Comparison of ENCODE assay signal across 8 cellular contexts in the genomic region with DNA sequence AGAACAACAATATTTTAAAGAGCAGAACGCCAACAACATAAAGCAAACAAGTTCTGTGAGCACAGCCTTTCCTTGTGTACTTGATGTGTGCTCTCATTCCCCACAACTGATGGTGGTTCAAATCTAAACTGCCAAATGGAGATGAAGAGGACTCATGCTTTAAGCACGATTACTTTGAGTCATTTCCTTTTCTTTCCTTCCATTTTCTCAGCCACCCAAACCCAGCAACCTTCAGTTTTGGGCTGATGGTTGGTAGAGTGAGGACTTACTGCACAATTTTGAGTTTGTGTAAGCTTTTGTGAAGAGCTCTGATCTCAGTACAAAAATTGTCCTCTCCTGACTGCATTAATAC. TPM values are rescaled to one million over a fixed set of nuclear protein-coding genes. Genes with fewer than 3 reads are reported as not detected.
A peak's percentile ranks its signal among the peaks of the same experiment; 100 is the strongest.
DNase-seq lines count a peak whose midpoint lies in the region; TF ChIP-seq lines count a peak whose summit lies in the region.

No MANE protein-coding gene starts in this region.

- H3K9me3 Mint-ChIP-seq in type B pancreatic cell, result no peaks in the 10 kb centered on the region

- TF ChIP-seq EP300 in tibial nerve (IDR thresholded peaks at IDR 0.05), result no peak

- in situ Hi-C loops in GM18951 (cut with MboI; ENCODE audit: low sequenced_read_pairs, unreplicated experiment), result no loop called here

- no peak overlapping the region for H3K4me3 ChIP-seq in tibial nerve

- peak overlapping the region; percentile 93 for H3K4me3 Mint-ChIP-seq in type B pancreatic cell

- DNase-seq in foreskin melanocyte (peak; percentile 30), type B pancreatic cell (ENCODE audit: extremely low spot score, unreplicated experiment) (no peak), posterior vena cava (ENCODE audit: low spot score) (no peak), NCI-H1694 (lab: John Stamatoyannopoulos, UW) (no peak), tibial nerve (ENCODE audit: low spot score in 2 of 2) (no peak)

- H3K27ac ChIP-seq in 22Rv1, result peak overlapping the region; percentile 100
- peak overlapping the region; percentile 94 for H3K27ac ChIP-seq in VCaP
- H3K27ac ChIP-seq in tibial nerve, result peak overlapping the region in 1 of 4 donors; percentile 80

- H3K4me1 Mint-ChIP-seq in type B pancreatic cell (ENCODE audit: unreplicated experiment), result peaks cover 37% of the 10 kb centered on the region

- H3K27me3 Mint-ChIP-seq in type B pancreatic cell, result peaks cover 3% of the 10 kb centered on the region

- WGBS in tibial nerve, 2 donors, result 19 to 33% methylated on average over 2 of the region's 2 CpGs

- H3K27ac Mint-ChIP-seq in type B pancreatic cell, result peak overlapping the region; percentile 91

- peaks cover 4% of the 10 kb centered on the region for H3K36me3 Mint-ChIP-seq in type B pancreatic cell

- intact Hi-C loops in posterior vena cava (cut with DNase I), result no loop called here

- H3K36me3 ChIP-seq in tibial nerve, result no peaks in the 10 kb centered on the region

- H3K9me3 ChIP-seq in tibial nerve, result no peaks in the 10 kb centered on the region

- no peaks in the 10 kb centered on the region for H3K27me3 ChIP-seq in tibial nerve

- peaks cover 0 to 24% (median 18%) of the 10 kb centered on the region in 4 donors for H3K4me1 ChIP-seq in tibial nerve

- TF ChIP-seq POLR2A in GM18951 (IDR thresholded peaks at IDR 0.05; ENCODE audit: extremely low read depth, insufficient read depth, insufficient read length), result peak; percentile 43
- TF ChIP-seq POLR2A in tibial nerve (IDR thresholded peaks at IDR 0.05), result no peak

- TF ChIP-seq CTCF in 22Rv1 (IDR thresholded peaks at IDR 0.05), result no peak
- no peak for TF ChIP-seq CTCF in VCaP (conservative IDR thresholded peaks at IDR 0.05)
- TF ChIP-seq CTCF in type B pancreatic cell (conservative IDR thresholded peaks at IDR 0.05), result no peak
- no peak for TF ChIP-seq CTCF in tibial nerve (IDR thresholded peaks at IDR 0.05)

RNA-seq across cellular contexts. Expression of a gene that starts 1.7 kb away (rescaled TPM):
- total RNA-seq in type B pancreatic cell (ENCODE audit: low replicate concordance), result 70.6 and 156 TPM in 2 replicates
- 10 to 100 TPM; 33.5 to 45.4 TPM for total RNA-seq in posterior vena cava
- total RNA-seq in tibial nerve, result 10 to 100 TPM; 27.2 to 45.6 (median 32.2) TPM

RNA-seq across cellular contexts. Expression of a gene that starts 16.9 kb away (rescaled TPM):
- total RNA-seq in type B pancreatic cell (ENCODE audit: low replicate concordance) (61.1 and 64.3 TPM in 2 replicates), posterior vena cava (10 to 100 TPM; 22.0 to 25.7 TPM), tibial nerve (10 to 100 TPM; 53.5 to 85.5 (median 68.6) TPM)
